9 cellular contexts compared by ENCODE assay signal in the genomic region with DNA sequence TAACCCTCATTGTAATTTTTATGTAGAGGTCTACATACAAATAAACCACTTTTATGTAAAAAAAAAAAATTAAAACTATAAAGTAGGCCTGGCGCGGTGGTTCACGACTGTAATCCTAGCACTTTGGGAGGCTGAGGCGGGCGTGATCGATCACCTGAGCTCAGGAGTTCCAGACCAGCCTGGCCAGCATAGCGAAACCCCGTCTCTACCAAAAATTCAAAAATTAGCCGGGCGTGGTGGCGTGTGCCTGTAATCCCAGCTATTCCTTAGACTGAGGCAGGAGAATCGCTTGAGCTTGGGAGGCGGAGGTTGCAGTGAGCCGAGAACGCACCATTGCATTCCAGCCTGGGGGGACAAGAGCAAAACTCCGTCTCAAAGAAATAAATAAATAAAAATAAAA. TPM values are rescaled to one million over a fixed set of nuclear protein-coding genes. Genes with fewer than 3 reads are reported as not detected.
DNase-seq lines count a peak whose midpoint lies in the region; ATAC-seq, FAIRE-seq and TF ChIP-seq lines count a peak whose summit lies in the region.
"Had no signal": no experiment of that assay in that cellular context is flagged by ENCODE, and none has a peak within 500 bp of the region (broad histone marks: within the 10 kb centered on the region; RNA-seq: fewer than 3 reads in every experiment).

No MANE protein-coding gene starts in this region.

- peak overlapping the region; percentile 95 for H3K4me3 Mint-ChIP-seq in activated CD4-positive, alpha-beta memory T cell treated with anti-CD3 and anti-CD28 coated beads for 36 hours
- H3K4me3 Mint-ChIP-seq in activated CD4-positive, alpha-beta memory T cell treated with anti-CD3 and anti-CD28 coated beads, Interleukin-2, amount 10 ng/mL, durations not matched to agents 7 days and 5 days: no peak overlapping the region
- peak overlapping the region; percentile 88 for H3K4me3 Mint-ChIP-seq in activated naive CD8-positive, alpha-beta T cell treated with anti-CD3 and anti-CD28 coated beads, Interleukin-2, amount 50 U/mL, for 24 hours

- H4K20me1 ChIP-seq in keratinocyte (ENCODE audit: control insufficient read depth, extremely low read depth, insufficient read depth, low read length): no peaks in the 10 kb centered on the region

- H3K4me3 ChIP-seq in keratinocyte (ENCODE audit: control insufficient read depth in 2 of 3, extremely low read depth in 1 of 3, insufficient read depth in 2 of 3, low read depth in 1 of 3, low read length in 3 of 3) (peak overlapping the region in 1 of 3 experiments; percentile 73), suprapubic skin (peak overlapping the region; percentile 83)

- no peak overlapping the region for H2AFZ ChIP-seq in keratinocyte (ENCODE audit: control insufficient read depth, low read length)

- POLR2A ChIA-PET in activated CD4-positive, alpha-beta memory T cell treated with anti-CD3 and anti-CD28 coated beads for 36 hours (lab: Charles Lee): interaction anchor here (1.3 to 4.3 kb wide), 3 partner anchors 10 to 245 kb away, joined by 3 to 29 read pairs (median 7); partner anchors contain the start of genes GOLGA8B and LPCAT4
- POLR2A ChIA-PET in activated CD4-positive, alpha-beta memory T cell treated with anti-CD3 and anti-CD28 coated beads, Interleukin-2, amount 10 ng/mL, durations not matched to agents 7 days and 5 days (lab: Charles Lee): interaction anchor here (0.7 to 8.2 kb wide), 20 partner anchors 11 to 652 kb away, joined by 3 to 92 read pairs (median 6); partner anchors contain the start of genes AVEN, EMC4, EMC7 and GOLGA8B

- peak overlapping the region; percentile 18 for H3K27ac Mint-ChIP-seq in activated CD4-positive, alpha-beta memory T cell treated with anti-CD3 and anti-CD28 coated beads for 36 hours
- H3K27ac Mint-ChIP-seq in activated CD4-positive, alpha-beta memory T cell treated with anti-CD3 and anti-CD28 coated beads, Interleukin-2, amount 10 ng/mL, durations not matched to agents 7 days and 5 days: no peak overlapping the region
- peak overlapping the region; percentile 73 for H3K27ac Mint-ChIP-seq in activated naive CD8-positive, alpha-beta T cell treated with anti-CD3 and anti-CD28 coated beads, Interleukin-2, amount 50 U/mL, for 24 hours

- H3K27me3 ChIP-seq in keratinocyte (ENCODE audit: control insufficient read depth, extremely low read depth, insufficient read depth, low read length) (no peaks in the 10 kb centered on the region), suprapubic skin (no peaks in the 10 kb centered on the region)

- peaks cover 28% of the 10 kb centered on the region for H3K36me3 Mint-ChIP-seq in activated CD4-positive, alpha-beta memory T cell treated with anti-CD3 and anti-CD28 coated beads for 36 hours
- peaks cover 25% of the 10 kb centered on the region for H3K36me3 Mint-ChIP-seq in activated CD4-positive, alpha-beta memory T cell treated with anti-CD3 and anti-CD28 coated beads, Interleukin-2, amount 10 ng/mL, durations not matched to agents 7 days and 5 days (ENCODE audit: low read depth)
- H3K36me3 Mint-ChIP-seq in activated naive CD8-positive, alpha-beta T cell treated with anti-CD3 and anti-CD28 coated beads, Interleukin-2, amount 50 U/mL, for 24 hours (ENCODE audit: low read depth): peaks cover 26% of the 10 kb centered on the region

- peak overlapping the region; percentile 24 for H3K9ac ChIP-seq in keratinocyte (ENCODE audit: control insufficient read depth, extremely low read depth, insufficient read depth, low read length)

- H3K36me3 ChIP-seq in keratinocyte (ENCODE audit: control insufficient read depth in 2 of 2, extremely low read depth in 1 of 2, insufficient read depth in 2 of 2, low read length in 2 of 2): peaks cover 5 to 7% of the 10 kb centered on the region in 2 experiments
- H3K36me3 ChIP-seq in suprapubic skin: peaks cover 18% of the 10 kb centered on the region

- H3K4me1 Mint-ChIP-seq in activated CD4-positive, alpha-beta memory T cell treated with anti-CD3 and anti-CD28 coated beads for 36 hours (ENCODE audit: low read depth): peaks cover 67% of the 10 kb centered on the region
- peaks cover 61% of the 10 kb centered on the region for H3K4me1 Mint-ChIP-seq in activated CD4-positive, alpha-beta memory T cell treated with anti-CD3 and anti-CD28 coated beads, Interleukin-2, amount 10 ng/mL, durations not matched to agents 7 days and 5 days
- peaks cover 69% of the 10 kb centered on the region for H3K4me1 Mint-ChIP-seq in activated naive CD8-positive, alpha-beta T cell treated with anti-CD3 and anti-CD28 coated beads, Interleukin-2, amount 50 U/mL, for 24 hours

- TF ChIP-seq POLR2A in suprapubic skin (IDR thresholded peaks at IDR 0.05): no peak

- H3K79me2 ChIP-seq in keratinocyte (ENCODE audit: control insufficient read depth, insufficient read depth, low read length): peaks cover 25% of the 10 kb centered on the region

- WGBS in suprapubic skin: 69% methylated on average over 16 of the region's 16 CpGs

- CTCF ChIA-PET in activated CD4-positive, alpha-beta memory T cell treated with anti-CD3 and anti-CD28 coated beads for 36 hours (lab: Charles Lee): interaction anchor here (1.3 to 5.3 kb wide), 2 partner anchors 28 to 111 kb away, joined by 3 to 46 read pairs; partner anchors contain the start of gene LPCAT4
- CTCF ChIA-PET in activated CD4-positive, alpha-beta memory T cell treated with anti-CD3 and anti-CD28 coated beads, Interleukin-2, amount 10 ng/mL, durations not matched to agents 7 days and 5 days (lab: Charles Lee): interaction anchor here (0.6 to 5.3 kb wide), 6 partner anchors 10 to 249 kb away, joined by 3 to 42 read pairs (median 16); partner anchors contain the start of gene LPCAT4

- intact Hi-C loops in activated CD4-positive, alpha-beta memory T cell treated with anti-CD3 and anti-CD28 coated beads for 36 hours (cut with micrococcal nuclease): loop anchor here (1.0 to 10.0 kb wide), 3 partner anchors 29 to 1206 kb away; partner anchors contain the start of genes DPH6, LPCAT4 and ZNF770

- no peaks in the 10 kb centered on the region for H3K9me3 Mint-ChIP-seq in activated CD4-positive, alpha-beta memory T cell treated with anti-CD3 and anti-CD28 coated beads for 36 hours
- H3K9me3 Mint-ChIP-seq in activated CD4-positive, alpha-beta memory T cell treated with anti-CD3 and anti-CD28 coated beads, Interleukin-2, amount 10 ng/mL, durations not matched to agents 7 days and 5 days: no peaks in the 10 kb centered on the region
- no peaks in the 10 kb centered on the region for H3K9me3 Mint-ChIP-seq in activated naive CD8-positive, alpha-beta T cell treated with anti-CD3 and anti-CD28 coated beads, Interleukin-2, amount 50 U/mL, for 24 hours

- DNase-seq in activated CD4-positive, alpha-beta memory T cell treated with anti-CD3 and anti-CD28 coated beads for 36 hours: no peak
- no peak for DNase-seq in activated CD4-positive, alpha-beta memory T cell treated with anti-CD3 and anti-CD28 coated beads, Interleukin-2, amount 10 ng/mL, durations not matched to agents 7 days and 5 days
- DNase-seq in activated naive CD8-positive, alpha-beta T cell treated with anti-CD3 and anti-CD28 coated beads, Interleukin-2, amount 50 U/mL, for 24 hours: no peak
- DNase-seq in keratinocyte (ENCODE audit: low read depth, low spot score): no peak
- DNase-seq in suprapubic skin (ENCODE audit: low spot score in 2 of 2): no peak
- DNase-seq in NCI-H226: no peak
- DNase-seq in NCI-H1930 (lab: John Stamatoyannopoulos, UW): no peak

- FAIRE-seq in keratinocyte (lab: Jason Lieb, UNC): no peak
- FAIRE-seq: TTC549 had no signal

- no peak for TF ChIP-seq EP300 in suprapubic skin (IDR thresholded peaks at IDR 0.05)

- TF ChIP-seq CTCF in keratinocyte (optimal IDR thresholded peaks at IDR 0.05 in 1 of 3, IDR thresholded peaks at IDR 0.05 in 1 of 3, conservative IDR thresholded peaks at IDR 0.05 in 1 of 3; ENCODE audit: extremely low read depth in 1 of 3, insufficient read depth in 2 of 3, low read length in 3 of 3) (no peak), suprapubic skin (IDR thresholded peaks at IDR 0.05) (no peak)

- no peak for ATAC-seq in activated naive CD8-positive, alpha-beta T cell treated with anti-CD3 and anti-CD28 coated beads, Interleukin-2, amount 50 U/mL, for 24 hours
- no peak for ATAC-seq in GM21723 (IDR thresholded peaks at IDR 0.05; ENCODE audit: unreplicated experiment)

- H3K9me3 ChIP-seq in keratinocyte (ENCODE audit: control insufficient read depth, low read depth, low read length): no peaks in the 10 kb centered on the region
- H3K9me3 ChIP-seq in suprapubic skin: no peaks in the 10 kb centered on the region

- H3K27me3 Mint-ChIP-seq in activated CD4-positive, alpha-beta memory T cell treated with anti-CD3 and anti-CD28 coated beads for 36 hours: no peaks in the 10 kb centered on the region
- no peaks in the 10 kb centered on the region for H3K27me3 Mint-ChIP-seq in activated CD4-positive, alpha-beta memory T cell treated with anti-CD3 and anti-CD28 coated beads, Interleukin-2, amount 10 ng/mL, durations not matched to agents 7 days and 5 days
- no peaks in the 10 kb centered on the region for H3K27me3 Mint-ChIP-seq in activated naive CD8-positive, alpha-beta T cell treated with anti-CD3 and anti-CD28 coated beads, Interleukin-2, amount 50 U/mL, for 24 hours

- H3K4me2 ChIP-seq in keratinocyte (ENCODE audit: control insufficient read depth, extremely low read depth, insufficient read depth, low read depth, low read length): peak overlapping the region; percentile 69

- H3K27ac ChIP-seq in keratinocyte (ENCODE audit: control insufficient read depth, insufficient read depth, low read length) (peak overlapping the region; percentile 42), suprapubic skin (no peak overlapping the region)

- H3K9me1 ChIP-seq in keratinocyte (ENCODE audit: control insufficient read depth, extremely low read depth, insufficient read depth, low read length): peaks cover 2% of the 10 kb centered on the region

- peaks cover 12% of the 10 kb centered on the region for H3K4me1 ChIP-seq in keratinocyte (ENCODE audit: control insufficient read depth, extremely low read depth, insufficient read depth, low read length)
- H3K4me1 ChIP-seq in suprapubic skin: peaks cover 53% of the 10 kb centered on the region

- dilution Hi-C loops in keratinocyte (cut with MboI; ENCODE audit: extremely low pct_ligation_motif_present, low sequenced_read_pairs): no loop called here

RNA-seq across cellular contexts. Expression of gene SLC12A6, which starts 0.8 kb away (rescaled TPM):
- 10 to 100 TPM; 18.4 to 18.5 TPM for total RNA-seq in activated CD4-positive, alpha-beta memory T cell treated with anti-CD3 and anti-CD28 coated beads for 36 hours
- total RNA-seq in activated CD4-positive, alpha-beta memory T cell treated with anti-CD3 and anti-CD28 coated beads, Interleukin-2, amount 10 ng/mL, durations not matched to agents 7 days and 5 days: 10 to 100 TPM; 30.6 to 31.7 TPM
- 12.7 to 31.7 TPM (median 24.3 TPM) in 3 replicates for polyA plus RNA-seq in keratinocyte
- polyA plus RNA-seq in keratinocyte (2011; ENCODE audit: low read depth): 13.4 TPM
- polyA plus RNA-seq in keratinocyte (2011; cell fraction: cytosol; rRNA removed): 6.2 and 8.9 TPM in 2 replicates
- 54.9 and 60.8 TPM in 2 replicates for polyA plus RNA-seq in keratinocyte (2011; cell fraction: nucleus; rRNA removed)
- polyA plus RNA-seq in keratinocyte (2012; ENCODE audit: low replicate concordance): 7.7 and 10.5 TPM in 2 replicates
- 24.3 to 93.1 TPM (median 74.0 TPM) in 3 replicates for polyA minus RNA-seq in keratinocyte
- 13.8 TPM for polyA minus RNA-seq in keratinocyte (2011; cell fraction: cytosol; rRNA and poly(A)+ RNA removed)
- 75.1 and 124 TPM in 2 replicates for polyA minus RNA-seq in keratinocyte (2011; cell fraction: nucleus; rRNA and poly(A)+ RNA removed)
- 10 to 100 TPM; 18.3 to 78.9 (median 35.9) TPM for total RNA-seq in suprapubic skin

RNA-seq across cellular contexts. Expression of gene NOP10, which starts 4.6 kb away (rescaled TPM):
- 100 to 1,000 TPM; 211 to 214 TPM for total RNA-seq in activated CD4-positive, alpha-beta memory T cell treated with anti-CD3 and anti-CD28 coated beads for 36 hours
- 100 to 1,000 TPM; 170 to 183 TPM for total RNA-seq in activated CD4-positive, alpha-beta memory T cell treated with anti-CD3 and anti-CD28 coated beads, Interleukin-2, amount 10 ng/mL, durations not matched to agents 7 days and 5 days
- polyA plus RNA-seq in keratinocyte: 492 to 969 TPM (median 663 TPM) in 3 replicates
- polyA plus RNA-seq in keratinocyte (2011; ENCODE audit: low read depth): 49.5 TPM
- 779 and 1,057 TPM in 2 replicates for polyA plus RNA-seq in keratinocyte (2011; cell fraction: cytosol; rRNA removed)
- polyA plus RNA-seq in keratinocyte (2011; cell fraction: nucleus; rRNA removed): 352 and 411 TPM in 2 replicates
- polyA plus RNA-seq in keratinocyte (2012; ENCODE audit: low replicate concordance): 450 and 453 TPM in 2 replicates
- polyA minus RNA-seq in keratinocyte: 239 to 355 TPM (median 293 TPM) in 3 replicates
- 184 TPM for polyA minus RNA-seq in keratinocyte (2011; cell fraction: cytosol; rRNA and poly(A)+ RNA removed)
- polyA minus RNA-seq in keratinocyte (2011; cell fraction: nucleus; rRNA and poly(A)+ RNA removed): 45.8 and 53.9 TPM in 2 replicates
- 100 to 1,000 TPM in 3 of 4 donors, 10 to 100 TPM in 1; 88.9 to 196 (median 133) TPM for total RNA-seq in suprapubic skin

RNA-seq across cellular contexts. Expression of gene NUTM1, which starts 4.8 kb away (rescaled TPM):
- total RNA-seq in activated CD4-positive, alpha-beta memory T cell treated with anti-CD3 and anti-CD28 coated beads for 36 hours: not detected
- total RNA-seq in activated CD4-positive, alpha-beta memory T cell treated with anti-CD3 and anti-CD28 coated beads, Interleukin-2, amount 10 ng/mL, durations not matched to agents 7 days and 5 days: not detected
- not detected in 3 replicates for polyA plus RNA-seq in keratinocyte
- not detected for polyA plus RNA-seq in keratinocyte (2011; ENCODE audit: low read depth)
- polyA plus RNA-seq in keratinocyte (2011; cell fraction: cytosol; rRNA removed): not detected in 2 replicates
- polyA plus RNA-seq in keratinocyte (2011; cell fraction: nucleus; rRNA removed): not detected in 2 replicates
- not detected in 2 replicates for polyA plus RNA-seq in keratinocyte (2012; ENCODE audit: low replicate concordance)
- not detected in 3 replicates for polyA minus RNA-seq in keratinocyte
- not detected for polyA minus RNA-seq in keratinocyte (2011; cell fraction: cytosol; rRNA and poly(A)+ RNA removed)
- polyA minus RNA-seq in keratinocyte (2011; cell fraction: nucleus; rRNA and poly(A)+ RNA removed): not detected in 2 replicates
- under 1 TPM in 1 of 4 donors, not detected in 3; 0.10 TPM for total RNA-seq in suprapubic skin

RNA-seq across cellular contexts. Expression of gene LPCAT4, which starts 28.6 kb away (rescaled TPM):
- total RNA-seq in activated CD4-positive, alpha-beta memory T cell treated with anti-CD3 and anti-CD28 coated beads for 36 hours: 10 to 100 TPM; 62.5 to 71.3 TPM
- 100 to 1,000 TPM; 109 to 117 TPM for total RNA-seq in activated CD4-positive, alpha-beta memory T cell treated with anti-CD3 and anti-CD28 coated beads, Interleukin-2, amount 10 ng/mL, durations not matched to agents 7 days and 5 days
- 43.3 to 61.3 TPM (median 53.6 TPM) in 3 replicates for polyA plus RNA-seq in keratinocyte
- polyA plus RNA-seq in keratinocyte (2011; ENCODE audit: low read depth): 14.8 TPM
- polyA plus RNA-seq in keratinocyte (2011; cell fraction: cytosol; rRNA removed): 28.7 and 40.6 TPM in 2 replicates
- 166 and 200 TPM in 2 replicates for polyA plus RNA-seq in keratinocyte (2011; cell fraction: nucleus; rRNA removed)
- polyA plus RNA-seq in keratinocyte (2012; ENCODE audit: low replicate concordance): 29.2 and 35.2 TPM in 2 replicates
- 45.4 to 55.4 TPM (median 45.6 TPM) in 3 replicates for polyA minus RNA-seq in keratinocyte
- polyA minus RNA-seq in keratinocyte (2011; cell fraction: cytosol; rRNA and poly(A)+ RNA removed): 34.0 TPM
- 22.7 and 41.8 TPM in 2 replicates for polyA minus RNA-seq in keratinocyte (2011; cell fraction: nucleus; rRNA and poly(A)+ RNA removed)
- total RNA-seq in suprapubic skin: 100 to 1,000 TPM in 1 of 4 donors, 10 to 100 TPM in 3; 23.6 to 105 (median 35.9) TPM
